20 cellular contexts compared by ENCODE assay signal in the genomic region with DNA sequence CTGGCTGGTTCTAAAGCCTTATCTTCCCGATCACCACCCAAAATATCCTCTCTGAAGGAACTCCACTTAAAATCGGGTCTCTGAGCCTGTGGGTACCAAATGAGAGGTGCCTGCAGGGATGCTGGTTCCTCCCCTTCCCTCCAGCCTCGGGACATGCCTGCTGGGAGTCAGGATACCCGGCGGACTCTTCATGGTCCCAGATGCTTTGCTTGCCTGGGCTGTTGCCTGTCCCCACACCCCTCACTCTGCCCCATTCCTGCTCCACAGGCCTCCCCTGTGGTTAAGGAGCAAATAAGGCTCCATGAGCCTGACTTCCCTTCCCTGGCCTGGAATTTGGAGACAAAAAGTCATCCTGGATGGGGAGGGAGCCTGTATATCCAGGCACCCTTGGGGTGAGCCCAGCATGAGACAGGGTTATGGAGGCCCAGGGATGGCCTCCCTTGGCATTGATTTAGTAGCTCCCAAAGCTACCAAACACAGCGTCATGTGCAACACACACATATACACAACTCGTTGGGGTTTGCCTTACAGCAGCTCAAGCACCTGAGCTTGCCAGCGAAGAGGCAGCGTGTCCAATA. TPM values are rescaled to one million over a fixed set of nuclear protein-coding genes. Genes with fewer than 3 reads are reported as not detected.
DNase-seq lines count a peak whose midpoint lies in the region; ATAC-seq, FAIRE-seq and TF ChIP-seq lines count a peak whose summit lies in the region.
"Had no signal": no experiment of that assay in that cellular context is flagged by ENCODE, and none has a peak within 500 bp of the region (broad histone marks: within the 10 kb centered on the region; RNA-seq: fewer than 3 reads in every experiment).

No MANE protein-coding gene starts in this region.

- H3K9ac ChIP-seq in SK-N-SH: no peak overlapping the region

- no peaks in the 10 kb centered on the region for H3K36me3 ChIP-seq in SK-N-SH (replicated peaks in 1 of 2; ENCODE audit: control insufficient read depth in 1 of 2, insufficient read depth in 2 of 2, low read length in 1 of 2)
- H3K36me3 ChIP-seq: SJSA1 had no signal

- intact Hi-C loops in left ventricle myocardium superior (cut with micrococcal nuclease) (loop anchor here (5.0 kb wide), 1 partner anchor 106 kb away; no protein-coding TSS in a partner anchor), left cardiac atrium (cut with DNase I) (no loop called here), posterior vena cava (cut with DNase I) (no loop called here)

- H3K27me3 Mint-ChIP-seq in chondrocyte (ENCODE audit: low read depth): no peaks in the 10 kb centered on the region

- TF ChIP-seq EP300 in SK-N-SH (IDR thresholded peaks at IDR 0.05; ENCODE audit: borderline replicate concordance in 1 of 2, low read depth in 1 of 2, low read length in 1 of 2): no peak

- no peak for TF ChIP-seq RAD21 in SK-N-SH (IDR thresholded peaks at IDR 0.05; ENCODE audit: low read length)

- no peaks in the 10 kb centered on the region for H3K9me2 ChIP-seq in SK-N-SH

- H3K79me2 ChIP-seq in SK-N-SH (ENCODE audit: insufficient read depth): no peaks in the 10 kb centered on the region

- no peak for FAIRE-seq in GM12891 (lab: Jason Lieb, UNC)
- FAIRE-seq: A204.1, G401.6, GM18507, H54 had no signal

- no peaks in the 10 kb centered on the region for H3F3A ChIP-seq in SK-N-SH (replicated peaks; ENCODE audit: insufficient read depth)

- no peak overlapping the region for H3K4me3 ChIP-seq in SK-N-SH (ENCODE audit: low read depth in 2 of 2, low read length in 1 of 2)
- H3K4me3 ChIP-seq: SJSA1 had no signal

- CTCF ChIA-PET in SK-N-SH (lab: Yijun Ruan, JAX): interaction anchor here (1.3 to 14.0 kb wide), 3 partner anchors 12 to 109 kb away, joined by 3 to 293 read pairs (median 17); no protein-coding TSS in a partner anchor

- DNase-seq in left ventricle myocardium superior: no peak
- no peak for DNase-seq in left cardiac atrium
- peak; percentile 57 for DNase-seq in chondrocyte (ENCODE audit: low spot score)
- peak; percentile 47 for DNase-seq in posterior vena cava (ENCODE audit: low spot score)
- no peak for DNase-seq in GM12891 (ENCODE audit: insufficient read length, low spot score)
- no peak for DNase-seq in activated naive CD4-positive, alpha-beta T cell (lab: John Stamatoyannopoulos, UW)
- DNase-seq in SK-N-SH: no peak
- DNase-seq: HFFc6, Karpas-422, NCI-H1694, NCI-H2081, NCI-H524 treated with DMSO at 0.1 percent for 48 hours, NCI-H82 had no signal

- peak; percentile 14 for ATAC-seq in left ventricle myocardium superior
- no peak for ATAC-seq in left cardiac atrium
- ATAC-seq: Panc1 had no signal

- no peak overlapping the region for H2AFZ ChIP-seq in SK-N-SH (ENCODE audit: low read depth)

- H3K4me2 ChIP-seq in SK-N-SH: no peak overlapping the region

- TF ChIP-seq CTCF in chondrocyte (IDR thresholded peaks at IDR 0.05) (no peak), SK-N-SH (IDR thresholded peaks at IDR 0.05) (no peak)

- no peaks in the 10 kb centered on the region for H3K4me1 ChIP-seq in SK-N-SH (ENCODE audit: control insufficient read depth in 1 of 2, insufficient read depth in 2 of 2, low read depth in 1 of 2, low read length in 1 of 2)
- H3K4me1 ChIP-seq: SJSA1 had no signal

- H3K4me3 Mint-ChIP-seq in chondrocyte (ENCODE audit: unreplicated experiment): no peak overlapping the region
- H3K4me3 Mint-ChIP-seq: CD14-positive monocyte, HFFc6 had no signal

- H3K27ac Mint-ChIP-seq in chondrocyte (ENCODE audit: unreplicated experiment): peak overlapping the region; percentile 32
- H3K27ac Mint-ChIP-seq: CD14-positive monocyte, HFFc6 had no signal

- H3K9me3 Mint-ChIP-seq in chondrocyte (ENCODE audit: low read depth): no peaks in the 10 kb centered on the region
- H3K9me3 Mint-ChIP-seq: CD14-positive monocyte, HFFc6 had no signal

- POLR2A ChIA-PET in SK-N-SH (lab: Yijun Ruan, JAX): no interaction called here

- H3K27ac ChIP-seq in SK-N-SH (ENCODE audit: low read depth in 2 of 2, low read length in 1 of 2): no peak overlapping the region
- H3K27ac ChIP-seq: SJSA1 had no signal

- 56% methylated on average over 6 of the region's 9 CpGs for WGBS in SK-N-SH (ENCODE audit: low lambda C conversion rate)

- no peaks in the 10 kb centered on the region for H4K20me1 ChIP-seq in SK-N-SH (ENCODE audit: insufficient read depth)

- no peaks in the 10 kb centered on the region for H3K27me3 ChIP-seq in SK-N-SH (ENCODE audit: insufficient read depth)

- no peaks in the 10 kb centered on the region for H3K9me3 ChIP-seq in SK-N-SH
- H3K9me3 ChIP-seq: SJSA1 had no signal

- peaks cover 2% of the 10 kb centered on the region for H3K36me3 Mint-ChIP-seq in chondrocyte (ENCODE audit: low read depth)
- H3K36me3 Mint-ChIP-seq: CD14-positive monocyte had no signal

- H3K4me1 Mint-ChIP-seq in chondrocyte (ENCODE audit: low read depth): peaks cover 34% of the 10 kb centered on the region
- H3K4me1 Mint-ChIP-seq: CD14-positive monocyte had no signal

- TF ChIP-seq POLR2A in GM12891 (IDR thresholded peaks at IDR 0.05; ENCODE audit: low read depth, low read length): no peak

TF ChIP-seq in GM12891, 5 proteins besides CTCF, POLR2A, EP300 and RAD21:
- no peak for TF ChIP-seq POLR2AphosphoS5 (IDR thresholded peaks at IDR 0.05; ENCODE audit: low read depth, low read length)
- no peak for TF ChIP-seq TAF1 (IDR thresholded peaks at IDR 0.05; ENCODE audit: low read depth, low read length)
- TF ChIP-seq PAX5 (IDR thresholded peaks at IDR 0.05; ENCODE audit: insufficient read depth, low read length, severe bottlenecking): no peak
- no peak for TF ChIP-seq SPI1 (IDR thresholded peaks at IDR 0.05; ENCODE audit: low read depth, low read length)
- TF ChIP-seq POU2F2 (IDR thresholded peaks at IDR 0.05; ENCODE audit: low read depth, low read length): no peak

TF ChIP-seq in SK-N-SH, 30 proteins besides CTCF, POLR2A, EP300 and RAD21:
- TF ChIP-seq JUND (IDR thresholded peaks at IDR 0.05) (no peak), ZBTB33 (IDR thresholded peaks at IDR 0.05; ENCODE audit: borderline replicate concordance, low read depth) (no peak), NFIC (IDR thresholded peaks at IDR 0.05; ENCODE audit: borderline replicate concordance) (no peak)
- TF ChIP-seq, protein P1, sequence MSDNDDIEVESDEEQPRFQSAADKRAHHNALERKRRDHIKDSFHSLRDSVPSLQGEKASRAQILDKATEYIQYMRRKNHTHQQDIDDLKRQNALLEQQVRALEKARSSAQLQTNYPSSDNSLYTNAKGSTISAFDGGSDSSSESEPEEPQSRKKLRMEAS (IDR thresholded peaks at IDR 0.05; ENCODE audit: low read depth): no peak
- TF ChIP-seq, protein P2, sequence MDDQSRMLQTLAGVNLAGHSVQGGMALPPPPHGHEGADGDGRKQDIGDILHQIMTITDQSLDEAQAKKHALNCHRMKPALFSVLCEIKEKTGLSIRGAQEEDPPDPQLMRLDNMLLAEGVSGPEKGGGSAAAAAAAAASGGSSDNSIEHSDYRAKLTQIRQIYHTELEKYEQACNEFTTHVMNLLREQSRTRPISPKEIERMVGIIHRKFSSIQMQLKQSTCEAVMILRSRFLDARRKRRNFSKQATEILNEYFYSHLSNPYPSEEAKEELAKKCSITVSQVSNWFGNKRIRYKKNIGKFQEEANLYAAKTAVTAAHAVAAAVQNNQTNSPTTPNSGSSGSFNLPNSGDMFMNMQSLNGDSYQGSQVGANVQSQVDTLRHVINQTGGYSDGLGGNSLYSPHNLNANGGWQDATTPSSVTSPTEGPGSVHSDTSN (IDR thresholded peaks at IDR 0.05): no peak

RNA-seq across cellular contexts. Expression of gene CORO2B, which starts 12.3 kb away (rescaled TPM):
- 5.9 TPM for total RNA-seq in left ventricle myocardium superior
- 1 to 10 TPM; 8.5 to 8.9 TPM for total RNA-seq in left cardiac atrium
- total RNA-seq in chondrocyte: 79.4 to 123 TPM (median 82.5 TPM) in 3 replicates
- 10 to 100 TPM in 1 of 2 donors, 1 to 10 TPM in 1; 7.2 to 11.7 TPM for total RNA-seq in posterior vena cava
- polyA plus RNA-seq in GM12891 (2012; ENCODE audit: low read depth, missing spikeins): not detected
- polyA plus RNA-seq in SK-N-SH (2012; rRNA removed): 2.3 and 3.6 TPM in 2 replicates
- 1.6 and 2.5 TPM in 2 replicates for polyA plus RNA-seq in SK-N-SH (2012; cell fraction: cytosol; rRNA removed)
- 2.8 and 3.1 TPM in 2 replicates for polyA plus RNA-seq in SK-N-SH (2012; cell fraction: nucleus; rRNA removed)
- total RNA-seq: SJSA1 had no signal
- polyA plus RNA-seq: CD14-positive monocyte had no signal

Comparison
In these comparisons a context has a peak if more than half of its experiments do, and no peak if none do; other contexts are left out.
1. DNase-seq: peak in chondrocyte (single experiment) and posterior vena cava (single experiment); none in left ventricle myocardium superior (single experiment), left cardiac atrium (single experiment), GM12891 (single experiment), activated naive CD4-positive, alpha-beta T cell (0 of 4) and SK-N-SH (single experiment).